Comparison of ENCODE assay signal across 8 cellular contexts in genomic region chr2:142989276-142990204, GRCh38.
DNase-seq lines count a peak whose midpoint lies in the region; ATAC-seq and TF ChIP-seq lines count a peak whose summit lies in the region.

No MANE protein-coding gene starts in this region.

- peak; percentile 23 to 52 (median 42) for TF ChIP-seq CTCF in esophagus muscularis mucosa (IDR thresholded peaks at IDR 0.05)
- no peak for TF ChIP-seq CTCF in omental fat pad (IDR thresholded peaks at IDR 0.05)

- ATAC-seq in GM19395 (IDR thresholded peaks at IDR 0.05; ENCODE audit: unreplicated experiment), result peak; percentile 74
- peak; percentile 73 for ATAC-seq in HG03439 (IDR thresholded peaks at IDR 0.05; ENCODE audit: unreplicated experiment)
- ATAC-seq in omental fat pad (ENCODE audit: low FRiP score), result no peak

- DNase-seq in DMS153 treated with DMSO at 0.1 percent for 48 hours (lab: John Stamatoyannopoulos, UW; ENCODE audit: unreplicated experiment), result peak; percentile 14
- DNase-seq in OCI-M1 (lab: John Stamatoyannopoulos, UW), result peak; percentile 72
- DNase-seq in esophagus muscularis mucosa (ENCODE audit: extremely low spot score), result no peak
- DNase-seq in putamen (ENCODE audit: low spot score), result peak; percentile 12
- no peak for DNase-seq in activated CD4-positive, CD25-positive, alpha-beta regulatory T cell (lab: John Stamatoyannopoulos, UW)
- DNase-seq in omental fat pad (ENCODE audit: low spot score), result no peak

- H3K4me1 ChIP-seq in esophagus muscularis mucosa, result peaks cover 0 to 3% (median 0%) of the 10 kb centered on the region in 4 donors

- no peak overlapping the region for H3K27ac ChIP-seq in esophagus muscularis mucosa (replicated peaks in 1 of 4)

- no peak for TF ChIP-seq POLR2A in esophagus muscularis mucosa (IDR thresholded peaks at IDR 0.05; ENCODE audit: low read depth)

- H3K9me3 ChIP-seq in esophagus muscularis mucosa, result no peaks in the 10 kb centered on the region

- 29% methylated on average over 5 of the region's 5 CpGs for WGBS in esophagus muscularis mucosa

- no peaks in the 10 kb centered on the region for H3K27me3 ChIP-seq in esophagus muscularis mucosa

- no peak for TF ChIP-seq EP300 in esophagus muscularis mucosa (IDR thresholded peaks at IDR 0.05)

- H3K36me3 ChIP-seq in esophagus muscularis mucosa, result no peaks in the 10 kb centered on the region

- intact Hi-C loops in esophagus muscularis mucosa (cut with DNase I), result loop anchor here (10.0 kb wide), 1 partner anchor 305 kb away; no protein-coding TSS in a partner anchor

- no peak overlapping the region for H3K4me3 ChIP-seq in esophagus muscularis mucosa

Comparison
In these comparisons a context has a peak if more than half of its experiments do, and no peak if none do; other contexts are left out.
1. DNase-seq: peak in DMS153 treated with DMSO at 0.1 percent for 48 hours (single experiment), OCI-M1 (single experiment) and putamen (single experiment); none in esophagus muscularis mucosa (single experiment), activated CD4-positive, CD25-positive, alpha-beta regulatory T cell (0 of 4) and omental fat pad (single experiment).
2. CTCF ChIP-seq: peak in esophagus muscularis mucosa (3 of 3); none in omental fat pad (0 of 3).